In genomic region chr19:51259348-51260245, GRCh38 we compare ENCODE assay signal across 8 cellular contexts. TPM values are rescaled to one million over a fixed set of nuclear protein-coding genes. Genes with fewer than 3 reads are reported as not detected.
DNase-seq lines count a peak whose midpoint lies in the region; ATAC-seq and TF ChIP-seq lines count a peak whose summit lies in the region.

No MANE protein-coding gene starts in this region.

- no peak overlapping the region for H2AFZ ChIP-seq in smooth muscle cell (ENCODE audit: low read depth)

- no peak overlapping the region for H3K4me2 ChIP-seq in smooth muscle cell

- TF ChIP-seq CTCF in NB4 (IDR thresholded peaks at IDR 0.05; ENCODE audit: low read depth, low read length) = peak; percentile 90
- TF ChIP-seq CTCF in fibroblast of villous mesenchyme (IDR thresholded peaks at IDR 0.05; ENCODE audit: insufficient read depth, low read depth, low read length) = peak; percentile 71
- TF ChIP-seq CTCF in smooth muscle cell (IDR thresholded peaks at IDR 0.05; ENCODE audit: borderline replicate concordance, insufficient read depth, poor library complexity, severe bottlenecking) = peak; percentile 51

- no peak overlapping the region for H3K27ac Mint-ChIP-seq in activated naive CD4-positive, alpha-beta T cell treated with anti-CD3 and anti-CD28 coated beads for 36 hours
- H3K27ac Mint-ChIP-seq in activated CD8-positive, alpha-beta T cell treated with anti-CD3 and anti-CD28 coated beads, Interleukin-2, amount 10 ng/mL, durations not matched to agents 7 days and 5 days = no peak overlapping the region

- CTCF ChIA-PET in activated naive CD4-positive, alpha-beta T cell treated with anti-CD3 and anti-CD28 coated beads for 36 hours (lab: Charles Lee) = interaction anchor here (0.6 to 2.3 kb wide), 9 partner anchors 9 to 957 kb away, joined by 3 to 20 read pairs (median 4); partner anchors contain the start of gene SIGLECL1
- CTCF ChIA-PET in activated CD8-positive, alpha-beta T cell treated with anti-CD3 and anti-CD28 coated beads, Interleukin-2, amount 10 ng/mL, durations not matched to agents 7 days and 5 days (lab: Charles Lee) = interaction anchor here (0.6 to 4.1 kb wide), 25 partner anchors 7 to 338 kb away, joined by 3 to 67 read pairs (median 4); partner anchors contain the start of gene SIGLECL1

- no peaks in the 10 kb centered on the region for H3K36me3 Mint-ChIP-seq in activated naive CD4-positive, alpha-beta T cell treated with anti-CD3 and anti-CD28 coated beads for 36 hours (ENCODE audit: low read depth)
- no peaks in the 10 kb centered on the region for H3K36me3 Mint-ChIP-seq in activated CD8-positive, alpha-beta T cell treated with anti-CD3 and anti-CD28 coated beads, Interleukin-2, amount 10 ng/mL, durations not matched to agents 7 days and 5 days (ENCODE audit: low read depth)

- intact Hi-C loops in activated naive CD4-positive, alpha-beta T cell treated with anti-CD3 and anti-CD28 coated beads for 36 hours (cut with micrococcal nuclease) = loop anchor here (1.0 kb wide), 1 partner anchor 101 kb away; no protein-coding TSS in a partner anchor

- H3F3A ChIP-seq in smooth muscle cell (ENCODE audit: low read depth) = no peaks in the 10 kb centered on the region

- POLR2A ChIA-PET in activated CD8-positive, alpha-beta T cell treated with anti-CD3 and anti-CD28 coated beads, Interleukin-2, amount 10 ng/mL, durations not matched to agents 7 days and 5 days (lab: Charles Lee) = no interaction called here

- H3K79me2 ChIP-seq in smooth muscle cell (ENCODE audit: low read depth) = no peaks in the 10 kb centered on the region

- no peaks in the 10 kb centered on the region for H3K4me1 Mint-ChIP-seq in activated naive CD4-positive, alpha-beta T cell treated with anti-CD3 and anti-CD28 coated beads for 36 hours (ENCODE audit: low read depth)
- H3K4me1 Mint-ChIP-seq in activated CD8-positive, alpha-beta T cell treated with anti-CD3 and anti-CD28 coated beads, Interleukin-2, amount 10 ng/mL, durations not matched to agents 7 days and 5 days (ENCODE audit: low read depth) = peaks cover 42% of the 10 kb centered on the region

- H3K27me3 ChIP-seq in smooth muscle cell (ENCODE audit: low read depth) = no peaks in the 10 kb centered on the region

- no peaks in the 10 kb centered on the region for H3K9me3 Mint-ChIP-seq in activated naive CD4-positive, alpha-beta T cell treated with anti-CD3 and anti-CD28 coated beads for 36 hours
- H3K9me3 Mint-ChIP-seq in activated CD8-positive, alpha-beta T cell treated with anti-CD3 and anti-CD28 coated beads, Interleukin-2, amount 10 ng/mL, durations not matched to agents 7 days and 5 days (ENCODE audit: insufficient read depth) = no peaks in the 10 kb centered on the region

- 48% methylated on average over 5 of the region's 5 CpGs for WGBS in smooth muscle cell (ENCODE audit: low lambda C conversion rate)

- peaks cover 26% of the 10 kb centered on the region for H3K27me3 Mint-ChIP-seq in activated naive CD4-positive, alpha-beta T cell treated with anti-CD3 and anti-CD28 coated beads for 36 hours (ENCODE audit: low read depth)
- peaks cover 27% of the 10 kb centered on the region for H3K27me3 Mint-ChIP-seq in activated CD8-positive, alpha-beta T cell treated with anti-CD3 and anti-CD28 coated beads, Interleukin-2, amount 10 ng/mL, durations not matched to agents 7 days and 5 days (ENCODE audit: low read depth)

- no peaks in the 10 kb centered on the region for H3K9me3 ChIP-seq in smooth muscle cell (replicated peaks; ENCODE audit: low read depth)

- no peak overlapping the region for H3K4me3 ChIP-seq in NB4 (ENCODE audit: low read depth, low read length)
- H3K4me3 ChIP-seq in fibroblast of villous mesenchyme (ENCODE audit: low read depth, low read length) = no peak overlapping the region
- no peak overlapping the region for H3K4me3 ChIP-seq in smooth muscle cell

- no peak for TF ChIP-seq POLR2A in NB4 (IDR thresholded peaks at IDR 0.05; ENCODE audit: extremely low read depth, insufficient read length)

- H4K20me1 ChIP-seq in smooth muscle cell (ENCODE audit: low read depth) = no peaks in the 10 kb centered on the region

- no peaks in the 10 kb centered on the region for H3K4me1 ChIP-seq in smooth muscle cell (ENCODE audit: low read depth)

- H3K27ac ChIP-seq in smooth muscle cell (ENCODE audit: low read depth) = no peak overlapping the region

- DNase-seq in activated naive CD4-positive, alpha-beta T cell treated with anti-CD3 and anti-CD28 coated beads for 36 hours = peak; percentile 65
- no peak for DNase-seq in activated naive CD4-positive, alpha-beta T cell (lab: John Stamatoyannopoulos, UW)
- peak; percentile 75 for DNase-seq in NB4 (ENCODE audit: low read depth)
- peak; percentile 80 for DNase-seq in activated CD8-positive, alpha-beta T cell treated with anti-CD3 and anti-CD28 coated beads, Interleukin-2, amount 10 ng/mL, durations not matched to agents 7 days and 5 days
- DNase-seq in fibroblast of villous mesenchyme (ENCODE audit: low read depth) = peak; percentile 16
- DNase-seq in smooth muscle cell (lab: John Stamatoyannopoulos, UW; ENCODE audit: unreplicated experiment) = no peak
- DNase-seq in NCI-H128 (lab: John Stamatoyannopoulos, UW; ENCODE audit: unreplicated experiment) = no peak

- H3K36me3 ChIP-seq in smooth muscle cell (ENCODE audit: low read depth) = no peaks in the 10 kb centered on the region

- no peak overlapping the region for H3K4me3 Mint-ChIP-seq in activated naive CD4-positive, alpha-beta T cell treated with anti-CD3 and anti-CD28 coated beads for 36 hours
- H3K4me3 Mint-ChIP-seq in activated CD8-positive, alpha-beta T cell treated with anti-CD3 and anti-CD28 coated beads, Interleukin-2, amount 10 ng/mL, durations not matched to agents 7 days and 5 days = no peak overlapping the region

- no peak overlapping the region for H3K9ac ChIP-seq in smooth muscle cell (ENCODE audit: low read depth)

- ATAC-seq in activated CD8-positive, alpha-beta T cell treated with anti-CD3 and anti-CD28 coated beads, Interleukin-2, amount 10 ng/mL, durations not matched to agents 7 days and 5 days = no peak
- no peak for ATAC-seq in HG03196 (IDR thresholded peaks at IDR 0.05; ENCODE audit: unreplicated experiment)

RNA-seq across cellular contexts. Expression of gene SIGLECL1, which starts 8.7 kb away (rescaled TPM):
- total RNA-seq in activated naive CD4-positive, alpha-beta T cell treated with anti-CD3 and anti-CD28 coated beads for 36 hours = not detected
- total RNA-seq in activated CD8-positive, alpha-beta T cell treated with anti-CD3 and anti-CD28 coated beads, Interleukin-2, amount 10 ng/mL, durations not matched to agents 7 days and 5 days = not detected
- total RNA-seq in fibroblast of villous mesenchyme (not detected in 2 replicates), smooth muscle cell (not detected in 2 replicates)
- not detected in 2 replicates for polyA plus RNA-seq in smooth muscle cell

RNA-seq across cellular contexts. Expression of gene CD33, which starts 34.7 kb away (rescaled TPM):
- 1 to 10 TPM in 1 of 2 experiments, under 1 TPM in 1; 0.69 to 1.1 TPM for total RNA-seq in activated naive CD4-positive, alpha-beta T cell treated with anti-CD3 and anti-CD28 coated beads for 36 hours
- 1 to 10 TPM; 2.3 to 4.0 TPM for total RNA-seq in activated CD8-positive, alpha-beta T cell treated with anti-CD3 and anti-CD28 coated beads, Interleukin-2, amount 10 ng/mL, durations not matched to agents 7 days and 5 days
- total RNA-seq in fibroblast of villous mesenchyme (not detected in 2 replicates), smooth muscle cell (not detected in 2 replicates)
- not detected in 2 replicates for polyA plus RNA-seq in smooth muscle cell

RNA-seq across cellular contexts. Expression of gene IGLON5, which starts 51.8 kb away (rescaled TPM):
- not detected for total RNA-seq in activated naive CD4-positive, alpha-beta T cell treated with anti-CD3 and anti-CD28 coated beads for 36 hours
- not detected for total RNA-seq in activated CD8-positive, alpha-beta T cell treated with anti-CD3 and anti-CD28 coated beads, Interleukin-2, amount 10 ng/mL, durations not matched to agents 7 days and 5 days
- not detected in 2 replicates for total RNA-seq in fibroblast of villous mesenchyme
- total RNA-seq in smooth muscle cell = 3.5 and 4.6 TPM in 2 replicates
- polyA plus RNA-seq in smooth muscle cell = 3.4 and 3.8 TPM in 2 replicates

Comparison
In these comparisons a context has a peak if more than half of its experiments do, and no peak if none do; other contexts are left out.
1. DNase-seq: peak in activated naive CD4-positive, alpha-beta T cell treated with anti-CD3 and anti-CD28 coated beads for 36 hours (single experiment), NB4 (single experiment), activated CD8-positive, alpha-beta T cell treated with anti-CD3 and anti-CD28 coated beads, Interleukin-2, amount 10 ng/mL, durations not matched to agents 7 days and 5 days (single experiment) and fibroblast of villous mesenchyme (single experiment); none in activated naive CD4-positive, alpha-beta T cell (0 of 4), smooth muscle cell (single experiment) and NCI-H128 (single experiment).
2. Peak in every context shown above with its lines, with median percentiles within 50 percentile points of each other: CTCF ChIP-seq.